1 cellular context compared by ENCODE assay signal in the genomic region with DNA sequence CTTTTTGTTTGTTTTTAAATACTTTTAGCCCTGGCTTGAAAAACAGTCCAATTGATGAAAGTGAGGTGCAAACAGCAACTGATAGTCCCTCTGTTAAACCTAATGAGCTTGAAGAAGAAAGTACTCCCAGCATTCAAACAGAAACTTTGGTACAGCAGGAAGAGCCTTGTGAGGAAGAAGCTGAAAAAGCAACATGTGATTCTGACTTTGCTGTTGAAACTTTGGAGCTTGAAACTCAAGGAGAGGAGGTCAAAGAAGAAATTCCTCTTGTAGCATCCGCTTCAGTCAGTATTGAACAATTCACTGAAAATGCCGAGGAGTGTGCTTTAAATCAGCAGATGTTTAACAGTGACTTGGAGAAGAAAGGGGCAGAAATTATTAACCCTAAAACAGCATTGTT.
TF ChIP-seq lines count a peak whose summit lies in the region.

No MANE protein-coding gene starts in this region.

TF ChIP-seq in HepG2, 621 proteins besides CTCF, POLR2A, EP300 and RAD21 (continued from another document):
- TF ChIP-seq, protein P1, sequence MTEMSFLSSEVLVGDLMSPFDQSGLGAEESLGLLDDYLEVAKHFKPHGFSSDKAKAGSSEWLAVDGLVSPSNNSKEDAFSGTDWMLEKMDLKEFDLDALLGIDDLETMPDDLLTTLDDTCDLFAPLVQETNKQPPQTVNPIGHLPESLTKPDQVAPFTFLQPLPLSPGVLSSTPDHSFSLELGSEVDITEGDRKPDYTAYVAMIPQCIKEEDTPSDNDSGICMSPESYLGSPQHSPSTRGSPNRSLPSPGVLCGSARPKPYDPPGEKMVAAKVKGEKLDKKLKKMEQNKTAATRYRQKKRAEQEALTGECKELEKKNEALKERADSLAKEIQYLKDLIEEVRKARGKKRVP (CRISPR knock-in tag; IDR thresholded peaks at IDR 0.05), result no peak
- TF ChIP-seq, protein P2, sequence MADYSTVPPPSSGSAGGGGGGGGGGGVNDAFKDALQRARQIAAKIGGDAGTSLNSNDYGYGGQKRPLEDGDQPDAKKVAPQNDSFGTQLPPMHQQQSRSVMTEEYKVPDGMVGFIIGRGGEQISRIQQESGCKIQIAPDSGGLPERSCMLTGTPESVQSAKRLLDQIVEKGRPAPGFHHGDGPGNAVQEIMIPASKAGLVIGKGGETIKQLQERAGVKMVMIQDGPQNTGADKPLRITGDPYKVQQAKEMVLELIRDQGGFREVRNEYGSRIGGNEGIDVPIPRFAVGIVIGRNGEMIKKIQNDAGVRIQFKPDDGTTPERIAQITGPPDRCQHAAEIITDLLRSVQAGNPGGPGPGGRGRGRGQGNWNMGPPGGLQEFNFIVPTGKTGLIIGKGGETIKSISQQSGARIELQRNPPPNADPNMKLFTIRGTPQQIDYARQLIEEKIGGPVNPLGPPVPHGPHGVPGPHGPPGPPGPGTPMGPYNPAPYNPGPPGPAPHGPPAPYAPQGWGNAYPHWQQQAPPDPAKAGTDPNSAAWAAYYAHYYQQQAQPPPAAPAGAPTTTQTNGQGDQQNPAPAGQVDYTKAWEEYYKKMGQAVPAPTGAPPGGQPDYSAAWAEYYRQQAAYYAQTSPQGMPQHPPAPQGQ (CRISPR knock-in tag; IDR thresholded peaks at IDR 0.05; ENCODE audit: borderline replicate concordance), result no peak
- TF ChIP-seq ZBTB3 (CRISPR knock-in tag; IDR thresholded peaks at IDR 0.05; ENCODE audit: borderline replicate concordance, low read depth), result no peak
- TF ChIP-seq MTA3 (CRISPR knock-in tag; IDR thresholded peaks at IDR 0.05), result no peak
- no peak for TF ChIP-seq ZMAT3 (CRISPR knock-in tag; conservative IDR thresholded peaks at IDR 0.05)
- no peak for TF ChIP-seq TAF15 (IDR thresholded peaks at IDR 0.05; ENCODE audit: low read depth, low read length, poor library complexity, severe bottlenecking)
- TF ChIP-seq SMARCC2 (IDR thresholded peaks at IDR 0.05), result no peak
- TF ChIP-seq KDM5A (IDR thresholded peaks at IDR 0.05; ENCODE audit: borderline replicate concordance, low read length), result no peak
- no peak for TF ChIP-seq ZNF326 (CRISPR knock-in tag; IDR thresholded peaks at IDR 0.05; ENCODE audit: borderline replicate concordance)
- TF ChIP-seq ZNF33B (CRISPR knock-in tag; IDR thresholded peaks at IDR 0.05), result no peak
- TF ChIP-seq TFDP2 (CRISPR knock-in tag; IDR thresholded peaks at IDR 0.05), result no peak
- no peak for TF ChIP-seq DRAP1 (CRISPR knock-in tag; IDR thresholded peaks at IDR 0.05)
- no peak for TF ChIP-seq HMG20A (CRISPR knock-in tag; IDR thresholded peaks at IDR 0.05; ENCODE audit: borderline replicate concordance)
- TF ChIP-seq, protein P3, sequence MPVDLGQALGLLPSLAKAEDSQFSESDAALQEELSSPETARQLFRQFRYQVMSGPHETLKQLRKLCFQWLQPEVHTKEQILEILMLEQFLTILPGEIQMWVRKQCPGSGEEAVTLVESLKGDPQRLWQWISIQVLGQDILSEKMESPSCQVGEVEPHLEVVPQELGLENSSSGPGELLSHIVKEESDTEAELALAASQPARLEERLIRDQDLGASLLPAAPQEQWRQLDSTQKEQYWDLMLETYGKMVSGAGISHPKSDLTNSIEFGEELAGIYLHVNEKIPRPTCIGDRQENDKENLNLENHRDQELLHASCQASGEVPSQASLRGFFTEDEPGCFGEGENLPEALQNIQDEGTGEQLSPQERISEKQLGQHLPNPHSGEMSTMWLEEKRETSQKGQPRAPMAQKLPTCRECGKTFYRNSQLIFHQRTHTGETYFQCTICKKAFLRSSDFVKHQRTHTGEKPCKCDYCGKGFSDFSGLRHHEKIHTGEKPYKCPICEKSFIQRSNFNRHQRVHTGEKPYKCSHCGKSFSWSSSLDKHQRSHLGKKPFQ (CRISPR knock-in tag; IDR thresholded peaks at IDR 0.05; ENCODE audit: insufficient replicate concordance), result no peak
